Comparison of ENCODE assay signal across 13 cellular contexts in the genomic region with DNA sequence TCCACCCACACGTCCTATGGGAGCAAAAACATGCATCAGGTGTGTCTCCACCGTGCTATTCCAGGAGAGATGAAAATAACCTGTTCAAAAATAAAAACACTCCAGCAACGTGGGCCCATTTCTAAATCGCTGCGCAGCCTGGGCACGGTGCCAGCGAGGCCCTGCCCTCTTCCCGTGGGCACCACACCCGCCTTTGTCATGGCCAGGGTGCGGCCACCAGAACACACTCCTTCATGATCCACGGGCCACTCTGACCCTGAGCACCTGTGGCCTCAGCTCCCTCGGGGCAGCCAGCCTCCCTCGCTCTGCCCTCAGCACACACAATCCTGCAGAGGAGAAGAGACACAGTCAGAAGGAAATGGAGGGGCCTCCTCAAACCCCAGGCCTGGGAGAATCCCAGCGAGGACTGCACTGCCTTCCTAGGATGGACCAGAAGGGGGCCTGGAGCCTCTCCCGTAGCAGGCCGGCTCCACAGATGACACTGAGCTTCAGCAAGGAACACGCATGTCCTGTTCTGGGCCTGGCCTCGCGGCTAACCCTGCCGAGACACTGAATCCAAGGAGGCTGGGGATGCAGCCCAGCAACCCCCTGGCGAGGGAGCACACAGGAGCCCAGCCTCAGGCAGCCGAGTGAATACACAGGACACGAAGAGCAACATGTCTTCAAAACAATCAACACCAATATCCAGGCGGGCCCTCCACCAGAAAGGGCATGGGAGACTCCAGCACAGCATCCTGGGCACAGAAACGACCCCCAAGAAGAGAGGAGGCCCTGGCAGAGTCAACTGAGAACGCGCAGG.
DNase-seq lines count a peak whose midpoint lies in the region; ATAC-seq, FAIRE-seq and TF ChIP-seq lines count a peak whose summit lies in the region.
"Had no signal": no experiment of that assay in that cellular context is flagged by ENCODE, and none has a peak within 500 bp of the region (broad histone marks: within the 10 kb centered on the region; RNA-seq: fewer than 3 reads in every experiment).

No MANE protein-coding gene starts in this region.

- peaks cover 23% of the 10 kb centered on the region for H3K36me3 Mint-ChIP-seq in activated naive CD8-positive, alpha-beta T cell treated with anti-CD3 and anti-CD28 coated beads, Interleukin-2, amount 10 ng/mL, durations not matched to agents 7 days and 5 days
- peaks cover 18% of the 10 kb centered on the region for H3K36me3 Mint-ChIP-seq in activated naive CD8-positive, alpha-beta T cell treated with anti-CD3 and anti-CD28 coated beads for 36 hours
- peaks cover 16% of the 10 kb centered on the region for H3K36me3 Mint-ChIP-seq in activated naive CD8-positive, alpha-beta T cell treated with anti-CD3 and anti-CD28 coated beads, Interleukin-2, amount 50 U/mL, for 24 hours (ENCODE audit: low read depth)

- peaks cover 12% of the 10 kb centered on the region for H3K9me3 Mint-ChIP-seq in activated naive CD8-positive, alpha-beta T cell treated with anti-CD3 and anti-CD28 coated beads, Interleukin-2, amount 10 ng/mL, durations not matched to agents 7 days and 5 days
- peaks cover 5% of the 10 kb centered on the region for H3K9me3 Mint-ChIP-seq in activated naive CD8-positive, alpha-beta T cell treated with anti-CD3 and anti-CD28 coated beads for 36 hours
- no peaks in the 10 kb centered on the region for H3K9me3 Mint-ChIP-seq in activated naive CD8-positive, alpha-beta T cell treated with anti-CD3 and anti-CD28 coated beads, Interleukin-2, amount 50 U/mL, for 24 hours
- H3K9me3 Mint-ChIP-seq: CD8-positive, alpha-beta memory T cell had no signal

- H3K4me2 ChIP-seq in keratinocyte (ENCODE audit: control insufficient read depth, extremely low read depth, insufficient read depth, low read depth, low read length) = no peak overlapping the region

- H3K27ac Mint-ChIP-seq in activated naive CD8-positive, alpha-beta T cell treated with anti-CD3 and anti-CD28 coated beads, Interleukin-2, amount 10 ng/mL, durations not matched to agents 7 days and 5 days = peak overlapping the region; percentile 38
- no peak overlapping the region for H3K27ac Mint-ChIP-seq in activated naive CD8-positive, alpha-beta T cell treated with anti-CD3 and anti-CD28 coated beads for 36 hours
- H3K27ac Mint-ChIP-seq in activated naive CD8-positive, alpha-beta T cell treated with anti-CD3 and anti-CD28 coated beads, Interleukin-2, amount 50 U/mL, for 24 hours = no peak overlapping the region

- H3K4me3 ChIP-seq in keratinocyte (ENCODE audit: control insufficient read depth in 2 of 3, extremely low read depth in 1 of 3, insufficient read depth in 2 of 3, low read depth in 1 of 3, low read length in 3 of 3) (no peak overlapping the region), uterus (no peak overlapping the region)

- H3K79me2 ChIP-seq in keratinocyte (ENCODE audit: control insufficient read depth, insufficient read depth, low read length) = no peaks in the 10 kb centered on the region

- dilution Hi-C loops in keratinocyte (cut with MboI; ENCODE audit: extremely low pct_ligation_motif_present, low sequenced_read_pairs) = no loop called here

- POLR2A ChIA-PET in activated naive CD8-positive, alpha-beta T cell treated with anti-CD3 and anti-CD28 coated beads, Interleukin-2, amount 10 ng/mL, durations not matched to agents 7 days and 5 days (lab: Charles Lee) = interaction anchor here (1.1 kb wide), 1 partner anchor 26 kb away, joined by 3 read pairs; no protein-coding TSS in a partner anchor

- TF ChIP-seq POLR2A in uterus (IDR thresholded peaks at IDR 0.05) = no peak

- no peak for FAIRE-seq in keratinocyte (lab: Jason Lieb, UNC)
- FAIRE-seq: GM19239 had no signal

- no peak for DNase-seq in activated naive CD8-positive, alpha-beta T cell treated with anti-CD3 and anti-CD28 coated beads, Interleukin-2, amount 10 ng/mL, durations not matched to agents 7 days and 5 days
- DNase-seq in activated naive CD8-positive, alpha-beta T cell treated with anti-CD3 and anti-CD28 coated beads for 36 hours = no peak
- no peak for DNase-seq in activated naive CD8-positive, alpha-beta T cell treated with anti-CD3 and anti-CD28 coated beads, Interleukin-2, amount 50 U/mL, for 24 hours
- DNase-seq in keratinocyte (ENCODE audit: low read depth, low spot score) (no peak), uterus (peak; percentile 27 to 32), NCI-H2081 (lab: John Stamatoyannopoulos, UW) (no peak)
- DNase-seq: activated naive CD4-positive, alpha-beta T cell treated with anti-CD3 and anti-CD28 coated beads, Interleukin-2, amount 50 U/mL, for 16 hours; RPMI8226 had no signal

- no peaks in the 10 kb centered on the region for H3K27me3 Mint-ChIP-seq in activated naive CD8-positive, alpha-beta T cell treated with anti-CD3 and anti-CD28 coated beads, Interleukin-2, amount 10 ng/mL, durations not matched to agents 7 days and 5 days
- H3K27me3 Mint-ChIP-seq in activated naive CD8-positive, alpha-beta T cell treated with anti-CD3 and anti-CD28 coated beads for 36 hours = no peaks in the 10 kb centered on the region
- no peaks in the 10 kb centered on the region for H3K27me3 Mint-ChIP-seq in activated naive CD8-positive, alpha-beta T cell treated with anti-CD3 and anti-CD28 coated beads, Interleukin-2, amount 50 U/mL, for 24 hours
- H3K27me3 Mint-ChIP-seq: CD8-positive, alpha-beta memory T cell had no signal

- TF ChIP-seq CTCF in keratinocyte (optimal IDR thresholded peaks at IDR 0.05 in 1 of 3, IDR thresholded peaks at IDR 0.05 in 1 of 3, conservative IDR thresholded peaks at IDR 0.05 in 1 of 3; ENCODE audit: extremely low read depth in 1 of 3, insufficient read depth in 2 of 3, low read length in 3 of 3) (peak in 1 of 3 experiments; percentile 29), uterus (IDR thresholded peaks at IDR 0.05) (peak in 1 of 4 experiments; percentile 31)

- no peak overlapping the region for H2AFZ ChIP-seq in keratinocyte (ENCODE audit: control insufficient read depth, low read length)

- ATAC-seq in activated naive CD8-positive, alpha-beta T cell treated with anti-CD3 and anti-CD28 coated beads, Interleukin-2, amount 10 ng/mL, durations not matched to agents 7 days and 5 days (ENCODE audit: low read depth) = no peak
- peak; percentile 17 for ATAC-seq in activated naive CD8-positive, alpha-beta T cell treated with anti-CD3 and anti-CD28 coated beads, Interleukin-2, amount 50 U/mL, for 24 hours
- no peak for ATAC-seq in HG03469 (IDR thresholded peaks at IDR 0.05; ENCODE audit: unreplicated experiment)
- ATAC-seq in GM18502 (IDR thresholded peaks at IDR 0.05; ENCODE audit: poor library complexity, unreplicated experiment) = no peak

- peaks cover 6 to 13% of the 10 kb centered on the region in 2 experiments for H3K36me3 ChIP-seq in keratinocyte (ENCODE audit: control insufficient read depth in 2 of 2, extremely low read depth in 1 of 2, insufficient read depth in 2 of 2, low read length in 2 of 2)
- no peaks in the 10 kb centered on the region for H3K36me3 ChIP-seq in uterus

- H3K4me1 ChIP-seq in keratinocyte (ENCODE audit: control insufficient read depth, extremely low read depth, insufficient read depth, low read length) (peaks cover 6% of the 10 kb centered on the region), uterus (no peaks in the 10 kb centered on the region)

- H3K4me1 Mint-ChIP-seq in activated naive CD8-positive, alpha-beta T cell treated with anti-CD3 and anti-CD28 coated beads, Interleukin-2, amount 10 ng/mL, durations not matched to agents 7 days and 5 days = peaks cover 13% of the 10 kb centered on the region
- peaks cover 19% of the 10 kb centered on the region for H3K4me1 Mint-ChIP-seq in activated naive CD8-positive, alpha-beta T cell treated with anti-CD3 and anti-CD28 coated beads for 36 hours
- H3K4me1 Mint-ChIP-seq in activated naive CD8-positive, alpha-beta T cell treated with anti-CD3 and anti-CD28 coated beads, Interleukin-2, amount 50 U/mL, for 24 hours = peaks cover 15% of the 10 kb centered on the region

- no peak overlapping the region for H3K4me3 Mint-ChIP-seq in activated naive CD8-positive, alpha-beta T cell treated with anti-CD3 and anti-CD28 coated beads, Interleukin-2, amount 10 ng/mL, durations not matched to agents 7 days and 5 days
- H3K4me3 Mint-ChIP-seq in activated naive CD8-positive, alpha-beta T cell treated with anti-CD3 and anti-CD28 coated beads for 36 hours = no peak overlapping the region
- H3K4me3 Mint-ChIP-seq in activated naive CD8-positive, alpha-beta T cell treated with anti-CD3 and anti-CD28 coated beads, Interleukin-2, amount 50 U/mL, for 24 hours = no peak overlapping the region
- H3K4me3 Mint-ChIP-seq: CD8-positive, alpha-beta memory T cell had no signal

- peak overlapping the region; percentile 22 for H3K9ac ChIP-seq in keratinocyte (ENCODE audit: control insufficient read depth, extremely low read depth, insufficient read depth, low read length)

- H4K20me1 ChIP-seq in keratinocyte (ENCODE audit: control insufficient read depth, extremely low read depth, insufficient read depth, low read length) = no peaks in the 10 kb centered on the region

- H3K9me3 ChIP-seq in keratinocyte (ENCODE audit: control insufficient read depth, low read depth, low read length) (peaks cover 2% of the 10 kb centered on the region), uterus (no peaks in the 10 kb centered on the region)

- H3K27ac ChIP-seq in keratinocyte (ENCODE audit: control insufficient read depth, insufficient read depth, low read length) (no peak overlapping the region), uterus (no peak overlapping the region)
- H3K27ac ChIP-seq: HL-60 had no signal

- no peaks in the 10 kb centered on the region for H3K9me1 ChIP-seq in keratinocyte (ENCODE audit: control insufficient read depth, extremely low read depth, insufficient read depth, low read length)

- H3K27me3 ChIP-seq in keratinocyte (ENCODE audit: control insufficient read depth, extremely low read depth, insufficient read depth, low read length) = no peaks in the 10 kb centered on the region
- H3K27me3 ChIP-seq in uterus = no peaks in the 10 kb centered on the region

- intact Hi-C loops in uterus (cut with DNase I; ENCODE audit: low total_unique reads) = no loop called here

Comparison
In these comparisons a context has a peak if more than half of its experiments do, and no peak if none do; other contexts are left out.
1. DNase-seq: peak in uterus (2 of 2); none in activated naive CD8-positive, alpha-beta T cell treated with anti-CD3 and anti-CD28 coated beads, Interleukin-2, amount 10 ng/mL, durations not matched to agents 7 days and 5 days (single experiment), activated naive CD8-positive, alpha-beta T cell treated with anti-CD3 and anti-CD28 coated beads for 36 hours (single experiment), activated naive CD8-positive, alpha-beta T cell treated with anti-CD3 and anti-CD28 coated beads, Interleukin-2, amount 50 U/mL, for 24 hours (single experiment), keratinocyte (single experiment) and NCI-H2081 (0 of 2).